In genomic region chr5:42767491-42768105, GRCh38 we compare ENCODE assay signal across 8 cellular contexts. TPM values are rescaled to one million over a fixed set of nuclear protein-coding genes. Genes with fewer than 3 reads are reported as not detected.
A peak's percentile ranks its signal among the peaks of the same experiment; 100 is the strongest.
DNase-seq lines count a peak whose midpoint lies in the region; ATAC-seq and TF ChIP-seq lines count a peak whose summit lies in the region.

No MANE protein-coding gene starts in this region.

- no peak for TF ChIP-seq POLR2A in body of pancreas (IDR thresholded peaks at IDR 0.05)

- ATAC-seq in GM18502 (IDR thresholded peaks at IDR 0.05; ENCODE audit: poor library complexity, unreplicated experiment) (peak; percentile 76), body of pancreas (no peak), left lobe of liver (peak; percentile 89), GM19035 (IDR thresholded peaks at IDR 0.05; ENCODE audit: unreplicated experiment) (no peak), HG03571 (IDR thresholded peaks at IDR 0.05; ENCODE audit: unreplicated experiment) (no peak)

- no peaks in the 10 kb centered on the region for H3K4me1 ChIP-seq in body of pancreas

- DNase-seq in AG09319 (ENCODE audit: extremely low read depth, low read depth) (peak; percentile 10), NCI-H1694 treated with DMSO at 0.1 percent for 48 hours (lab: John Stamatoyannopoulos, UW) (peak; percentile 20), body of pancreas (no peak), left lobe of liver (ENCODE audit: low spot score) (no peak)
- no peak for DNase-seq in activated CD4-positive, CD25-positive, alpha-beta regulatory T cell (lab: John Stamatoyannopoulos, UW)

- no peaks in the 10 kb centered on the region for H3K9me3 ChIP-seq in body of pancreas

- intact Hi-C loops in body of pancreas (cut with DNase I): no loop called here

- no peak overlapping the region for H3K4me3 ChIP-seq in body of pancreas

- peaks cover 0 to 3% of the 10 kb centered on the region in 2 donors for H3K27me3 ChIP-seq in body of pancreas

- no peak overlapping the region for H3K27ac ChIP-seq in body of pancreas

- TF ChIP-seq CTCF in AG09319 (IDR thresholded peaks at IDR 0.05; ENCODE audit: low read depth, low read length) (peak; percentile 41), body of pancreas (IDR thresholded peaks at IDR 0.05) (peak in 6 of 7 experiments; percentile 40 to 67 (median 52))

- 25 to 30% methylated on average over 3 of the region's 3 CpGs for WGBS in body of pancreas, 2 donors

- H3K36me3 ChIP-seq in body of pancreas (replicated peaks in 1 of 2; ENCODE audit: insufficient read depth in 1 of 2, low read depth in 2 of 2): no peaks in the 10 kb centered on the region

RNA-seq across cellular contexts. Expression of gene CCDC152, which starts 11.0 kb away (rescaled TPM):
- total RNA-seq in body of pancreas (1 to 10 TPM in 1 of 2 donors, not detected in 1; 1.3 TPM), left lobe of liver (0.70 TPM)

RNA-seq across cellular contexts. Expression of gene SELENOP, which starts 44.1 kb away (rescaled TPM):
- total RNA-seq in body of pancreas (100 to 1,000 TPM in 1 of 2 donors, 10 to 100 TPM in 1; 97.9 to 289 TPM), left lobe of liver (2,099 TPM)

Comparison
In these comparisons a context has a peak if more than half of its experiments do, and no peak if none do; other contexts are left out.
1. DNase-seq: peak in AG09319 (single experiment) and NCI-H1694 treated with DMSO at 0.1 percent for 48 hours (single experiment); none in body of pancreas (0 of 4), left lobe of liver (single experiment) and activated CD4-positive, CD25-positive, alpha-beta regulatory T cell (0 of 4).
2. ATAC-seq: peak in GM18502 (single experiment) and left lobe of liver (single experiment); none in body of pancreas (single experiment), GM19035 (single experiment) and HG03571 (single experiment).